Comparison of ENCODE assay signal across 2 cellular contexts in the genomic region with DNA sequence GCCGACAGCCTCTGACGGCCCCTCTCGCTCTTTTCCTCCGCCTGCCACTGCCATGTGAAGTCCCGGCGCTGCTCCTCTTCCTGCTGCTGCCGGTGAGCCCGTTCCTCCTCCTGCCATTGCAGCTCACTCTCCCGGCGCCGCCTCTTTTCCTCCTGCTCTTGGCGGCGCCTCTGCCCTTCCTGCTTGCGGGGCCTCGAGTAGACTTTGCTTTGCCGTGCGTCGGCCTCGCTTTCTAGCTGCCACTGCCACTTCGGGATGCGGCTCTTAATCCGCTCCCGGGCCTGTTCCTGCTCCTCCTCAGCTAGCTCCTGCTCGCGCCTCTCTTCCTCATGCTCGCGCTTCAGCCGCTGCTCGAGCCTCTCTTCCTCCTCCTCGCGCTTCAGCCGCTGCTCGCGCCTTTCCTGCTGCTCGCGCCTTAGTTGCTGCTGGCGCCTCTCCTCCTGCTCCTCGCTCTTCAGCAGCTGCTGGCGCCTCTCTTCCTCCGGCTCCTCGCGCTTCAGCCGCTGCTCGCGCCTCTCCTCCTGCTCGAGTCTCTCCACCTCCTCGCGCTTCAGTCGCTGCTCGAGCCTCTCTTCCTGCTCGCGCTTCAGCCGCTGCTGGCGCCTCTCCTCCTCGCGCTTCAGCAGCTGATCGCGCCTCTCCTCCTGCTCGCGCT.
TF ChIP-seq lines count a peak whose summit lies in the region.

No MANE protein-coding gene starts in this region.

TF ChIP-seq in HCT116, 20 proteins besides CTCF, POLR2A, EP300 and RAD21:
- peak; percentile 73; the same call in 1 of the 2 replicates for TF ChIP-seq EZH2phosphoT487 (IDR thresholded peaks at IDR 0.05; ENCODE audit: borderline replicate concordance)
- 0 out of 2 replicates have a peak, but pooled peaks have one; percentile 57 for TF ChIP-seq EZH2 (IDR thresholded peaks at IDR 0.05)
- TF ChIP-seq SRF (IDR thresholded peaks at IDR 0.05; ENCODE audit: low read depth): no peak

TF ChIP-seq in SK-N-SH, 30 proteins besides CTCF, POLR2A, EP300 and RAD21:
- TF ChIP-seq MAX (IDR thresholded peaks at IDR 0.05; ENCODE audit: low read depth): peak; percentile 35; the same call in 1 of the 2 replicates
- TF ChIP-seq, protein P1, sequence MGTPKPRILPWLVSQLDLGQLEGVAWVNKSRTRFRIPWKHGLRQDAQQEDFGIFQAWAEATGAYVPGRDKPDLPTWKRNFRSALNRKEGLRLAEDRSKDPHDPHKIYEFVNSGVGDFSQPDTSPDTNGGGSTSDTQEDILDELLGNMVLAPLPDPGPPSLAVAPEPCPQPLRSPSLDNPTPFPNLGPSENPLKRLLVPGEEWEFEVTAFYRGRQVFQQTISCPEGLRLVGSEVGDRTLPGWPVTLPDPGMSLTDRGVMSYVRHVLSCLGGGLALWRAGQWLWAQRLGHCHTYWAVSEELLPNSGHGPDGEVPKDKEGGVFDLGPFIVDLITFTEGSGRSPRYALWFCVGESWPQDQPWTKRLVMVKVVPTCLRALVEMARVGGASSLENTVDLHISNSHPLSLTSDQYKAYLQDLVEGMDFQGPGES (IDR thresholded peaks at IDR 0.05; ENCODE audit: low read depth, low read length): no peak
